ENCODE assay signal across 14 cellular contexts in the genomic region with DNA sequence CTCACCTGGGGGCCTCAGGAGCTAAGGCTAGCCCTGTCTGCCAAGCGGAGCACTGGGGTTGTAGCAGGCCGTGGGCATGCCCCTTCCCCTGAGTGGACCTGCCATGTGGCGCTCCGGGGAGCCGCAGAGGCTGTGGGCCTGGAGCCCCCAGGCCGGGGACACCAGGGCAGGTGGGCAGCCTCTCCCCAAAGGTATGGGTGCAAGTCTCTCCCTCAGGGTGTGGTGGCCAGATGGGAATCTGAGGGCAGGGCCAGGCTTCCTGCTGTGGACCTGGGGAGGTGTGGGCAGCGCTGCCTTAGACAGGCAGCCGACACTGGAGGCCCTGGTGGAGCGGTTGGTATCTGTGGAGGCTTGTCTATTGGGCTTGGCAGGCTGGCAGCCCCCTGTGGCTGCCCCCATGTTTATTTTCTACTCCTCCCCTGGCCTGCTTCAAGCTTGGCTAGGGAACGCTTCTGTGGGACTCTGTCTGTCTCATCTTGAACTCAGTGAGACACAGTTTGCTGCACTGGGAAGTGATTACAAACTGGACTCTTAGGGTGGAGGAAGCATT. TPM values are rescaled to one million over a fixed set of nuclear protein-coding genes. Genes with fewer than 3 reads are reported as not detected.
DNase-seq lines count a peak whose midpoint lies in the region; ATAC-seq, FAIRE-seq and TF ChIP-seq lines count a peak whose summit lies in the region.
"Had no signal": no experiment of that assay in that cellular context is flagged by ENCODE, and none has a peak within 500 bp of the region (broad histone marks: within the 10 kb centered on the region; RNA-seq: fewer than 3 reads in every experiment).

No MANE protein-coding gene starts in this region.

- intact Hi-C loops in kidney (cut with DNase I) = no loop called here
- intact Hi-C loops in sciatic nerve (cut with DNase I) = no loop called here

- DNase-seq in SJCRH30 (peak in 1 of 2 experiments; percentile 3), kidney (peak; percentile 79), sciatic nerve (ENCODE audit: low spot score) (no peak), NCI-H345 treated with DMSO at 0.1 percent for 48 hours (lab: John Stamatoyannopoulos, UW; ENCODE audit: unreplicated experiment) (no peak), H4 (ENCODE audit: low spot score) (no peak), NCI-H1048 (lab: John Stamatoyannopoulos, UW) (no peak), D341Med (ENCODE audit: low spot score) (no peak)
- DNase-seq: activated CD8-positive, alpha-beta memory T cell treated with anti-CD3 and anti-CD28 coated beads, Interleukin-2, amount 50 U/mL, for 48 hours; effector memory CD4-positive, alpha-beta T cell; mesenchymal stem cell; MM.1S; SIG-M5 had no signal

- H3K27me3 ChIP-seq in BLaER1 treated with 17β-estradiol and CSF1 and Interleukin-3, amounts not matched to agents 10 nM and 100 nM = no peaks in the 10 kb centered on the region
- no peaks in the 10 kb centered on the region for H3K27me3 ChIP-seq in SJCRH30

- H3K4me2 ChIP-seq in BLaER1 treated with 17β-estradiol and CSF1 and Interleukin-3, amounts not matched to agents 10 nM and 100 nM = peak overlapping the region; percentile 6 to 57 (median 32); a peak in 15 of 22 replicates

- ATAC-seq in sciatic nerve = peak; percentile 3

- no peak for FAIRE-seq in kidney (lab: Jason Lieb, UNC)
- FAIRE-seq: urothelium cell line had no signal

- peaks cover 25 to 54% (median 33%) of the 10 kb centered on the region in 10 experiments for H3K4me1 ChIP-seq in BLaER1 treated with 17β-estradiol and CSF1 and Interleukin-3, amounts not matched to agents 10 nM and 100 nM
- H3K4me1 ChIP-seq in SJCRH30 (peaks cover 25% of the 10 kb centered on the region), kidney (ENCODE audit: control insufficient read depth in 1 of 2, insufficient read depth in 1 of 2, low read depth in 1 of 2, low read length in 2 of 2) (peaks cover 38 to 47% of the 10 kb centered on the region in 2 donors)

- TF ChIP-seq CTCF in kidney (IDR thresholded peaks at IDR 0.05; ENCODE audit: borderline replicate concordance, extremely low read depth, insufficient read depth) = no peak

- H3K27ac ChIP-seq in BLaER1 treated with 17β-estradiol and CSF1 and Interleukin-3, amounts not matched to agents 10 nM and 100 nM = no peak overlapping the region
- peak overlapping the region; percentile 85 for H3K27ac ChIP-seq in SJCRH30
- peak overlapping the region; percentile 79 for H3K27ac ChIP-seq in kidney (ENCODE audit: low read depth in 2 of 2, low read length in 2 of 2)

- no peak overlapping the region for H3K4me3 ChIP-seq in BLaER1 treated with 17β-estradiol and CSF1 and Interleukin-3, amounts not matched to agents 10 nM and 100 nM
- H3K4me3 ChIP-seq in SJCRH30 = no peak overlapping the region
- H3K4me3 ChIP-seq in kidney (ENCODE audit: low read length in 2 of 2) = peak overlapping the region; percentile 40 to 42

- peaks cover 16 to 74% (median 57%) of the 10 kb centered on the region in 11 experiments; a peak in 21 of 22 replicates for H4K20me1 ChIP-seq in BLaER1 treated with 17β-estradiol and CSF1 and Interleukin-3, amounts not matched to agents 10 nM and 100 nM

- H3K9me3 ChIP-seq in BLaER1 treated with 17β-estradiol and CSF1 and Interleukin-3, amounts not matched to agents 10 nM and 100 nM (replicated peaks in 1 of 11) = peaks cover 7 to 38% (median 23%) of the 10 kb centered on the region in 11 experiments; a peak in 19 of 22 replicates
- no peaks in the 10 kb centered on the region for H3K9me3 ChIP-seq in SJCRH30 (replicated peaks)
- H3K9me3 ChIP-seq in kidney (ENCODE audit: control insufficient read depth in 1 of 2, low read length in 2 of 2) = no peaks in the 10 kb centered on the region

- peaks cover 0 to 30% (median 12%) of the 10 kb centered on the region in 11 experiments; a peak in 11 of 22 replicates for H3K36me3 ChIP-seq in BLaER1 treated with 17β-estradiol and CSF1 and Interleukin-3, amounts not matched to agents 10 nM and 100 nM
- H3K36me3 ChIP-seq in SJCRH30 = no peaks in the 10 kb centered on the region
- H3K36me3 ChIP-seq in kidney (ENCODE audit: control insufficient read depth in 1 of 2, insufficient read depth in 2 of 2, low read length in 2 of 2) = no peaks in the 10 kb centered on the region

- H3K9ac ChIP-seq in BLaER1 treated with 17β-estradiol and CSF1 and Interleukin-3, amounts not matched to agents 10 nM and 100 nM = no peak overlapping the region
- peak overlapping the region; percentile 11 to 52 for H3K9ac ChIP-seq in kidney (ENCODE audit: low read length in 2 of 2)

RNA-seq across cellular contexts. Expression of a gene that starts 5.9 kb away (rescaled TPM):
- 27.8 and 29.1 TPM in 2 replicates for total RNA-seq in SJCRH30 (2014; rRNA removed; shearing (Covaris generic))
- 11.2 TPM for total RNA-seq in kidney
- polyA plus RNA-seq in kidney (ENCODE audit: insufficient read depth, low read depth, low replicate concordance) = 1.2 TPM
- 13.1 TPM for total RNA-seq in sciatic nerve
- total RNA-seq in H4 (2014; rRNA removed; shearing (Covaris generic)) = 0.74 and 1.3 TPM in 2 replicates

RNA-seq across cellular contexts. Expression of a gene that starts 36.6 kb away (rescaled TPM):
- 6.2 and 7.7 TPM in 2 replicates for total RNA-seq in SJCRH30 (2014; rRNA removed; shearing (Covaris generic))
- total RNA-seq in kidney (16.4 TPM), sciatic nerve (16.7 TPM)
- 5.5 TPM for polyA plus RNA-seq in kidney (ENCODE audit: insufficient read depth, low read depth, low replicate concordance)
- 8.7 and 11.1 TPM in 2 replicates for total RNA-seq in H4 (2014; rRNA removed; shearing (Covaris generic))

Comparison
In these comparisons a context has a peak if more than half of its experiments do, and no peak if none do; other contexts are left out.
1. H3K27ac ChIP-seq: peak in SJCRH30 (single experiment) and kidney (2 of 2); none in BLaER1 treated with 17β-estradiol and CSF1 and Interleukin-3, amounts not matched to agents 10 nM and 100 nM (0 of 11).
2. H3K4me3 ChIP-seq: peak in kidney (2 of 2); none in BLaER1 treated with 17β-estradiol and CSF1 and Interleukin-3, amounts not matched to agents 10 nM and 100 nM (0 of 10) and SJCRH30 (single experiment).
3. H3K9ac ChIP-seq: peak in kidney (2 of 2); none in BLaER1 treated with 17β-estradiol and CSF1 and Interleukin-3, amounts not matched to agents 10 nM and 100 nM (0 of 11).